In the genomic region with DNA sequence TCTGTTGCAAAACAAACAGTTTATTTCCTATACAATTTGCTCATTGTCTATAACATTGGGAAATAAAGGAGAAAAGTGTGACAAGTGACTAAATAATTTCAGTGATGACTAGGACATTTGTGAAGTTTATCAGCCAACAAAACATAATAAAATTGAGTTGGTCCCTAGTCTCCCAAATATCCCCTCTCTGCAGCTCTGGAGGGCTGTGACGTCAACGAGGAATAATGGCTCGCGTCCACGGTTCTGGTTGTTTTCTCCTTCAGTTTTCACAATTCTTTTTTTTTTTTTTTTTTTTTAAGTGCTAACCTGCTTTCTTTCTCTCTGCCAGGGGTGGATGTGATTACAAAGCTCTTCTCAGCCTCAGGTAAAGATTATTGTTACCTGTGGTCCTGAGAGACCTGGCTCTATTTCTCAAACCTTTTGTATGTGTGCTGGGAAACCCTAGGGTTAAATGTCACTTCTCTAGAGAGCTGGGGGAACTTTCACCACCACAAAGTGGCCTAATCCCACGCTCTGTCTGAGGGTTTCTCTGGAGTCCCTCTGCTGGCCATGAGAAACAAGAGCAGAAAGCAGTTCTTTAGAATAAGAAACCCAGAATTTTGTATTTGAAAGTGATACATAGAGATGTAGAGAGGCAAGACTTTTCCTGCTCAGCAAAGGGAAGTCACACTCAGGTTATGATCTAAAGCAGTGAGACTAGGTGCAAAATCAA, we compare ENCODE assay signal across 9 cellular contexts. TPM values are rescaled to one million over a fixed set of nuclear protein-coding genes. Genes with fewer than 3 reads are reported as not detected.
A peak's percentile ranks its signal among the peaks of the same experiment; 100 is the strongest.
DNase-seq lines count a peak whose midpoint lies in the region; ATAC-seq, FAIRE-seq and TF ChIP-seq lines count a peak whose summit lies in the region.
"Had no signal": no experiment of that assay in that cellular context is flagged by ENCODE, and none has a peak within 500 bp of the region (broad histone marks: within the 10 kb centered on the region; RNA-seq: fewer than 3 reads in every experiment).

No MANE protein-coding gene starts in this region.

- no peak overlapping the region for H3K27ac ChIP-seq in thoracic aorta

- H3K4me3 Mint-ChIP-seq in activated CD4-positive, alpha-beta memory T cell treated with anti-CD3 and anti-CD28 coated beads, Interleukin-2, amount 10 ng/mL, durations not matched to agents 7 days and 5 days, result no peak overlapping the region

- POLR2A ChIA-PET in activated CD4-positive, alpha-beta memory T cell treated with anti-CD3 and anti-CD28 coated beads, Interleukin-2, amount 10 ng/mL, durations not matched to agents 7 days and 5 days (lab: Charles Lee), result no interaction called here

- H3K27me3 Mint-ChIP-seq in activated CD4-positive, alpha-beta memory T cell treated with anti-CD3 and anti-CD28 coated beads, Interleukin-2, amount 10 ng/mL, durations not matched to agents 7 days and 5 days, result peaks cover 8% of the 10 kb centered on the region

- peak; percentile 9 for DNase-seq in Ammon's horn (ENCODE audit: low spot score)
- no peak for DNase-seq in GM18507 (ENCODE audit: extremely low spot score, insufficient read length, low read depth)
- DNase-seq in LNCaP clone FGC (ENCODE audit: low read depth), result no peak
- peak; percentile 24 for DNase-seq in activated CD4-positive, alpha-beta memory T cell treated with anti-CD3 and anti-CD28 coated beads, Interleukin-2, amount 10 ng/mL, durations not matched to agents 7 days and 5 days
- DNase-seq in left ventricle myocardium superior, result no peak
- DNase-seq in thoracic aorta (ENCODE audit: low spot score), result no peak
- no peak for DNase-seq in cerebellum (ENCODE audit: low spot score)

- CTCF ChIA-PET in activated CD4-positive, alpha-beta memory T cell treated with anti-CD3 and anti-CD28 coated beads, Interleukin-2, amount 10 ng/mL, durations not matched to agents 7 days and 5 days (lab: Charles Lee), result interaction anchor here (0.7 to 8.7 kb wide), 11 partner anchors 8 to 868 kb away, joined by 3 to 161 read pairs (median 5); no protein-coding TSS in a partner anchor

- no peaks in the 10 kb centered on the region for H3K36me3 ChIP-seq in thoracic aorta

- no peaks in the 10 kb centered on the region for H3K27me3 ChIP-seq in thoracic aorta (replicated peaks; ENCODE audit: insufficient read depth)

- peak; percentile 75 for ATAC-seq in left ventricle myocardium superior
- peak; percentile 30 for ATAC-seq in thoracic aorta (ENCODE audit: insufficient number of reproducible peaks, low FRiP score, low read depth)
- ATAC-seq in GM19328 (IDR thresholded peaks at IDR 0.05; ENCODE audit: unreplicated experiment), result no peak

- H3K9me3 Mint-ChIP-seq in activated CD4-positive, alpha-beta memory T cell treated with anti-CD3 and anti-CD28 coated beads, Interleukin-2, amount 10 ng/mL, durations not matched to agents 7 days and 5 days, result no peaks in the 10 kb centered on the region

- H3K36me3 Mint-ChIP-seq in activated CD4-positive, alpha-beta memory T cell treated with anti-CD3 and anti-CD28 coated beads, Interleukin-2, amount 10 ng/mL, durations not matched to agents 7 days and 5 days (ENCODE audit: low read depth), result no peaks in the 10 kb centered on the region

- no peak overlapping the region for H3K4me3 ChIP-seq in LNCaP clone FGC (ENCODE audit: low read depth, low read length)
- H3K4me3 ChIP-seq in thoracic aorta, result no peak overlapping the region

- peak; percentile 46 for TF ChIP-seq CTCF in LNCaP clone FGC (IDR thresholded peaks at IDR 0.05; ENCODE audit: control insufficient read depth, extremely low read depth, insufficient read depth)
- peak; percentile 51 for TF ChIP-seq CTCF in thoracic aorta (IDR thresholded peaks at IDR 0.05)

- peak; percentile 72 for FAIRE-seq in GM18507 (lab: Jason Lieb, UNC)

- intact Hi-C loops in left ventricle myocardium superior (cut with micrococcal nuclease), result no loop called here

- H3K27ac Mint-ChIP-seq in activated CD4-positive, alpha-beta memory T cell treated with anti-CD3 and anti-CD28 coated beads, Interleukin-2, amount 10 ng/mL, durations not matched to agents 7 days and 5 days, result no peak overlapping the region

- H3K9me3 ChIP-seq in thoracic aorta, result no peaks in the 10 kb centered on the region

- H3K4me1 ChIP-seq in thoracic aorta (ENCODE audit: control insufficient read depth in 1 of 2, low read depth in 2 of 2), result peaks cover 2 to 5% of the 10 kb centered on the region in 2 donors

- peaks cover 17% of the 10 kb centered on the region for H3K4me1 Mint-ChIP-seq in activated CD4-positive, alpha-beta memory T cell treated with anti-CD3 and anti-CD28 coated beads, Interleukin-2, amount 10 ng/mL, durations not matched to agents 7 days and 5 days

RNA-seq across cellular contexts. Expression of gene ANKRD55, which starts 36.2 kb away (rescaled TPM):
- 1 to 10 TPM; 3.5 to 3.7 TPM for total RNA-seq in activated CD4-positive, alpha-beta memory T cell treated with anti-CD3 and anti-CD28 coated beads, Interleukin-2, amount 10 ng/mL, durations not matched to agents 7 days and 5 days
- not detected for total RNA-seq in left ventricle myocardium superior
- total RNA-seq in thoracic aorta, result not detected
- total RNA-seq in cerebellum, result 6.2 TPM
- total RNA-seq: HT1080 had no signal

Comparison
In these comparisons a context has a peak if more than half of its experiments do, and no peak if none do; other contexts are left out.
1. DNase-seq: peak in Ammon's horn (single experiment) and activated CD4-positive, alpha-beta memory T cell treated with anti-CD3 and anti-CD28 coated beads, Interleukin-2, amount 10 ng/mL, durations not matched to agents 7 days and 5 days (single experiment); none in GM18507 (single experiment), LNCaP clone FGC (single experiment), left ventricle myocardium superior (single experiment), thoracic aorta (single experiment) and cerebellum (single experiment).